8 cellular contexts compared by ENCODE assay signal in the genomic region with DNA sequence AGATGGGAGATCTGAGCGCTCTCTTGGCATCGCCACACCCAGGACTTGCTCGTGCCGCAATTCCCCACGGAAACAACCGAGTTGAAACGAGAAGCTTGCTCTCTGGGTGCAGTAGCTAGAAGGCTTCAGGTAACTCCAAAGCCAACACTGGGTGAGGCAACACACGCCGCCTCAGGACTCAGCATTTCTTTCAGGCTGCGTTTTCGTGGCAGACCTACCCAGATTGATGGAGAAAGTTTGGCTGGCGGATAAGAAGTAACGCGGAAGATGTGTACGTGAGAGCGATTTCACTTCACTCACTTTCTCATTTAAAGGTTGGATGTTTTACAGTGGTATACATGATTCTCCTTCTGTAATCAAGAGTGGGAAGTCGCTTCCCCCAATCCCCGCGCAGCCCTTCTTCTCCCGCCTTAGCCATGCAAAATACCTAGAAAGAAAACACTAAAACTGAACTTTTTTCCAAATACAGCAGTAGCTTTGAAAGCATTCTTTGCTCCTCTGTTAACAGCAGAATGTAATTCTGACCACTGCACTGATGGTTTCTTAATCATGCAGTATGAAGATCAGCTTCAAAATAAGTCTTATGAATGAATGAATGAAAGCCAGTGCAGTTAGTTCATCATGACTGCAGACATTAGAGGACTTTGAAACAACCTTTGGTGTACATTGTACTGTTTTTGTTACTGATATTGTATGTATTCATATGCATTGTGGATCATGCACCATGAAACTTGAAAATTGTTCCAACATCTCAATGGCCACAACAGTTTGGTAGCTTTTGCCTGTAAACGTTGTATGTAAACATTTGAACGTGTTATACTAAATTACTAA. TPM values are rescaled to one million over a fixed set of nuclear protein-coding genes. Genes with fewer than 3 reads are reported as not detected.
A peak's percentile ranks its signal among the peaks of the same experiment; 100 is the strongest.
DNase-seq lines count a peak whose midpoint lies in the region; ATAC-seq and TF ChIP-seq lines count a peak whose summit lies in the region.

No MANE protein-coding gene starts in this region.

- H3K36me3 Mint-ChIP-seq in activated CD4-positive, alpha-beta T cell treated with anti-CD3 and anti-CD28 coated beads, Interleukin-2, amount 10 ng/mL, durations not matched to agents 7 days and 5 days (ENCODE audit: low read depth) = peaks cover 7% of the 10 kb centered on the region
- H3K36me3 Mint-ChIP-seq in naive thymus-derived CD8-positive, alpha-beta T cell = no peaks in the 10 kb centered on the region

- DNase-seq in DMS153 (lab: John Stamatoyannopoulos, UW) = peak; percentile 62
- no peak for DNase-seq in DMS153 treated with DMSO at 0.1 percent for 48 hours (lab: John Stamatoyannopoulos, UW; ENCODE audit: unreplicated experiment)
- DNase-seq in HEK293T (ENCODE audit: extremely low spot score) = peak; percentile 51
- DNase-seq in NB4 (ENCODE audit: low read depth) = peak; percentile 78
- DNase-seq in activated CD4-positive, alpha-beta T cell treated with anti-CD3 and anti-CD28 coated beads, Interleukin-2, amount 10 ng/mL, durations not matched to agents 7 days and 5 days = peak; percentile 63
- no peak for DNase-seq in epithelial cell of proximal tubule (ENCODE audit: low read depth)
- DNase-seq in naive thymus-derived CD8-positive, alpha-beta T cell = peak in 6 of 10 donors; percentile 3 to 49 (median 34)
- no peak for DNase-seq in HCEC 1CT

- H3K4me3 ChIP-seq in NB4 (ENCODE audit: low read depth, low read length) (peak overlapping the region; percentile 91), epithelial cell of proximal tubule (ENCODE audit: low read depth, low read length) (peak overlapping the region; percentile 86)

- peak; percentile 4 to 8 for ATAC-seq in naive thymus-derived CD8-positive, alpha-beta T cell

- peak overlapping the region; percentile 94 for H3K27ac Mint-ChIP-seq in activated CD4-positive, alpha-beta T cell treated with anti-CD3 and anti-CD28 coated beads, Interleukin-2, amount 10 ng/mL, durations not matched to agents 7 days and 5 days
- H3K27ac Mint-ChIP-seq in naive thymus-derived CD8-positive, alpha-beta T cell = peak overlapping the region; percentile 88 to 96 (median 95)

- no peaks in the 10 kb centered on the region for H3K27me3 Mint-ChIP-seq in activated CD4-positive, alpha-beta T cell treated with anti-CD3 and anti-CD28 coated beads, Interleukin-2, amount 10 ng/mL, durations not matched to agents 7 days and 5 days
- no peaks in the 10 kb centered on the region for H3K27me3 Mint-ChIP-seq in naive thymus-derived CD8-positive, alpha-beta T cell

- no peak for TF ChIP-seq POLR2A in NB4 (IDR thresholded peaks at IDR 0.05; ENCODE audit: extremely low read depth, insufficient read length)

- no peak for TF ChIP-seq CTCF in NB4 (IDR thresholded peaks at IDR 0.05; ENCODE audit: low read depth, low read length)
- no peak for TF ChIP-seq CTCF in epithelial cell of proximal tubule (conservative IDR thresholded peaks at IDR 0.05; ENCODE audit: low read depth, low read length)

- peaks cover 37% of the 10 kb centered on the region for H3K4me1 Mint-ChIP-seq in activated CD4-positive, alpha-beta T cell treated with anti-CD3 and anti-CD28 coated beads, Interleukin-2, amount 10 ng/mL, durations not matched to agents 7 days and 5 days
- H3K4me1 Mint-ChIP-seq in naive thymus-derived CD8-positive, alpha-beta T cell = peaks cover 21 to 45% (median 36%) of the 10 kb centered on the region in 4 donors

- CTCF ChIA-PET in HEK293T (lab: Yijun Ruan, JAX) = interaction anchor here (0.6 to 1.3 kb wide), 2 partner anchors 9 to 177 kb away, joined by 3 to 4 read pairs; no protein-coding TSS in a partner anchor
- CTCF ChIA-PET in activated CD4-positive, alpha-beta T cell treated with anti-CD3 and anti-CD28 coated beads, Interleukin-2, amount 10 ng/mL, durations not matched to agents 7 days and 5 days (lab: Charles Lee) = interaction anchor here (0.6 to 2.2 kb wide), 8 partner anchors 8 to 296 kb away, joined by 3 to 10 read pairs (median 4); no protein-coding TSS in a partner anchor

- peaks cover 11% of the 10 kb centered on the region for H3K9me3 Mint-ChIP-seq in activated CD4-positive, alpha-beta T cell treated with anti-CD3 and anti-CD28 coated beads, Interleukin-2, amount 10 ng/mL, durations not matched to agents 7 days and 5 days
- H3K9me3 Mint-ChIP-seq in naive thymus-derived CD8-positive, alpha-beta T cell = no peaks in the 10 kb centered on the region

- POLR2A ChIA-PET in HEK293T (lab: Yijun Ruan, JAX) = no interaction called here
- POLR2A ChIA-PET in activated CD4-positive, alpha-beta T cell treated with anti-CD3 and anti-CD28 coated beads, Interleukin-2, amount 10 ng/mL, durations not matched to agents 7 days and 5 days (lab: Charles Lee) = interaction anchor here (0.7 kb wide), 1 partner anchor 414 kb away, joined by 6 read pairs; no protein-coding TSS in a partner anchor
- POLR2A ChIA-PET in naive thymus-derived CD8-positive, alpha-beta T cell (lab: Charles Lee) = interaction anchor here (0.6 to 3.3 kb wide), 7 partner anchors 10 to 207 kb away, joined by 3 to 28 read pairs (median 8); no protein-coding TSS in a partner anchor

- peak overlapping the region; percentile 95 for H3K4me3 Mint-ChIP-seq in activated CD4-positive, alpha-beta T cell treated with anti-CD3 and anti-CD28 coated beads, Interleukin-2, amount 10 ng/mL, durations not matched to agents 7 days and 5 days
- H3K4me3 Mint-ChIP-seq in naive thymus-derived CD8-positive, alpha-beta T cell = peak overlapping the region; percentile 91 to 98 (median 93)

TF ChIP-seq in HEK293T, 16 proteins besides CTCF, POLR2A, EP300 and RAD21:
- TF ChIP-seq CTBP1 (IDR thresholded peaks at IDR 0.05; ENCODE audit: borderline replicate concordance) = no peak
- TF ChIP-seq FOXM1 (IDR thresholded peaks at IDR 0.05; ENCODE audit: borderline replicate concordance) = no peak
- TF ChIP-seq, protein P1, sequence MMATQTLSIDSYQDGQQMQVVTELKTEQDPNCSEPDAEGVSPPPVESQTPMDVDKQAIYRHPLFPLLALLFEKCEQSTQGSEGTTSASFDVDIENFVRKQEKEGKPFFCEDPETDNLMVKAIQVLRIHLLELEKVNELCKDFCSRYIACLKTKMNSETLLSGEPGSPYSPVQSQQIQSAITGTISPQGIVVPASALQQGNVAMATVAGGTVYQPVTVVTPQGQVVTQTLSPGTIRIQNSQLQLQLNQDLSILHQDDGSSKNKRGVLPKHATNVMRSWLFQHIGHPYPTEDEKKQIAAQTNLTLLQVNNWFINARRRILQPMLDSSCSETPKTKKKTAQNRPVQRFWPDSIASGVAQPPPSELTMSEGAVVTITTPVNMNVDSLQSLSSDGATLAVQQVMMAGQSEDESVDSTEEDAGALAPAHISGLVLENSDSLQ (IDR thresholded peaks at IDR 0.05) = no peak
- no peak for TF ChIP-seq L3MBTL2 (conservative IDR thresholded peaks at IDR 0.05)
- no peak for TF ChIP-seq ELF4 (IDR thresholded peaks at IDR 0.05)
- TF ChIP-seq TARDBP (IDR thresholded peaks at IDR 0.05) = no peak
- no peak for TF ChIP-seq ARNT (IDR thresholded peaks at IDR 0.05)
- no peak for TF ChIP-seq LEF1 (IDR thresholded peaks at IDR 0.05; ENCODE audit: borderline replicate concordance)
- TF ChIP-seq BHLHE40 (IDR thresholded peaks at IDR 0.05; ENCODE audit: borderline replicate concordance) = no peak
- TF ChIP-seq FOXA1 (IDR thresholded peaks at IDR 0.05) = no peak
- TF ChIP-seq SP1 (IDR thresholded peaks at IDR 0.05) = no peak
- no peak for TF ChIP-seq FOXK2 (IDR thresholded peaks at IDR 0.05)
- TF ChIP-seq NFRKB (IDR thresholded peaks at IDR 0.05) = no peak
- no peak for TF ChIP-seq ZNF384 (IDR thresholded peaks at IDR 0.05)
- no peak for TF ChIP-seq HDGF (IDR thresholded peaks at IDR 0.05; ENCODE audit: borderline replicate concordance)
- TF ChIP-seq SUZ12 (IDR thresholded peaks at IDR 0.05) = no peak

RNA-seq across cellular contexts. Expression of gene TNIK, which starts 1.1 kb away (rescaled TPM):
- 10 to 100 TPM; 55.2 to 56.9 TPM for total RNA-seq in activated CD4-positive, alpha-beta T cell treated with anti-CD3 and anti-CD28 coated beads, Interleukin-2, amount 10 ng/mL, durations not matched to agents 7 days and 5 days
- total RNA-seq in epithelial cell of proximal tubule = 3.1 and 11.8 TPM in 2 replicates
- 10 to 100 TPM; 47.3 to 50.0 TPM for total RNA-seq in naive thymus-derived CD8-positive, alpha-beta T cell
- 10 to 100 TPM; 13.2 to 16.1 (median 13.8) TPM for polyA plus RNA-seq in naive thymus-derived CD8-positive, alpha-beta T cell

Comparison
In these comparisons a context has a peak if more than half of its experiments do, and no peak if none do; other contexts are left out.
1. DNase-seq: peak in DMS153 (single experiment), HEK293T (single experiment), NB4 (single experiment), activated CD4-positive, alpha-beta T cell treated with anti-CD3 and anti-CD28 coated beads, Interleukin-2, amount 10 ng/mL, durations not matched to agents 7 days and 5 days (single experiment) and naive thymus-derived CD8-positive, alpha-beta T cell (6 of 10); none in DMS153 treated with DMSO at 0.1 percent for 48 hours (single experiment), epithelial cell of proximal tubule (single experiment) and HCEC 1CT (single experiment).